Comparison of ENCODE assay signal across 14 cellular contexts in genomic region chr11:20368441-20368840, GRCh38. TPM values are rescaled to one million over a fixed set of nuclear protein-coding genes. Genes with fewer than 3 reads are reported as not detected.
DNase-seq lines count a peak whose midpoint lies in the region; ATAC-seq, FAIRE-seq and TF ChIP-seq lines count a peak whose summit lies in the region.
"Had no signal": no experiment of that assay in that cellular context is flagged by ENCODE, and none has a peak within 500 bp of the region (broad histone marks: within the 10 kb centered on the region; RNA-seq: fewer than 3 reads in every experiment).

No MANE protein-coding gene starts in this region.

- TF ChIP-seq CTCF in RWPE2 (IDR thresholded peaks at IDR 0.05; ENCODE audit: poor library complexity, severe bottlenecking) (no peak), endothelial cell of umbilical vein (IDR thresholded peaks at IDR 0.05; ENCODE audit: extremely low read depth in 1 of 2, insufficient read depth in 1 of 2, low read depth in 1 of 2, low read length in 2 of 2) (no peak), stomach (IDR thresholded peaks at IDR 0.05) (no peak)

- H3K27me3 ChIP-seq in RWPE2 (ENCODE audit: insufficient read depth, poor library complexity, severe bottlenecking): no peaks in the 10 kb centered on the region
- H3K27me3 ChIP-seq in endothelial cell of umbilical vein (ENCODE audit: control insufficient read depth in 2 of 2, insufficient read depth in 2 of 2, low read length in 2 of 2): no peaks in the 10 kb centered on the region
- H3K27me3 ChIP-seq in stomach: no peaks in the 10 kb centered on the region

- TF ChIP-seq POLR2A in endothelial cell of umbilical vein (IDR thresholded peaks at IDR 0.05; ENCODE audit: low read depth, low read length): no peak
- no peak for TF ChIP-seq POLR2A in stomach (IDR thresholded peaks at IDR 0.05)

- H2AFZ ChIP-seq in endothelial cell of umbilical vein (ENCODE audit: low read depth, low read length): no peak overlapping the region

- peak; percentile 62 for ATAC-seq in RWPE2 (ENCODE audit: low read depth)

- peaks cover 61% of the 10 kb centered on the region for H3K36me3 Mint-ChIP-seq in activated CD4-positive, alpha-beta T cell treated with anti-CD3 and anti-CD28 coated beads, Interleukin-2, amount 10 ng/mL, durations not matched to agents 24 days and 14 days (ENCODE audit: low read depth)

- H3K27ac Mint-ChIP-seq in activated CD4-positive, alpha-beta T cell treated with anti-CD3 and anti-CD28 coated beads, Interleukin-2, amount 10 ng/mL, durations not matched to agents 24 days and 14 days: peak overlapping the region; percentile 15
- H3K27ac Mint-ChIP-seq: nephron progenitor cell had no signal

- H3K4me1 Mint-ChIP-seq in activated CD4-positive, alpha-beta T cell treated with anti-CD3 and anti-CD28 coated beads, Interleukin-2, amount 10 ng/mL, durations not matched to agents 24 days and 14 days: peaks cover 41% of the 10 kb centered on the region

- dilution Hi-C loops in endothelial cell of umbilical vein (cut with MboI; ENCODE audit: extremely low pct_ligation_motif_present, low sequenced_read_pairs): no loop called here

- H3K4me1 ChIP-seq in RWPE2 (ENCODE audit: insufficient read depth, poor library complexity, severe bottlenecking) (peaks cover 36% of the 10 kb centered on the region), endothelial cell of umbilical vein (ENCODE audit: control insufficient read depth, extremely low read depth, insufficient read depth, low read length) (peaks cover 30% of the 10 kb centered on the region), stomach (peaks cover 23 to 59% (median 33%) of the 10 kb centered on the region in 4 donors)

- peaks cover 11% of the 10 kb centered on the region for H3K79me2 ChIP-seq in endothelial cell of umbilical vein (ENCODE audit: control insufficient read depth, insufficient read depth, low read length)

- TF ChIP-seq EP300 in stomach (IDR thresholded peaks at IDR 0.05): no peak

- no peak for DNase-seq in activated CD4-positive, alpha-beta T cell treated with anti-CD3 and anti-CD28 coated beads, Interleukin-2, amount 10 ng/mL, durations not matched to agents 24 days and 14 days
- DNase-seq in activated CD4-positive, alpha-beta T cell treated with anti-CD3 and anti-CD28 coated beads, Interleukin-2, amount 50 U/mL, for 1 hour: no peak
- no peak for DNase-seq in RWPE2 (ENCODE audit: low spot score)
- no peak for DNase-seq in endothelial cell of umbilical vein (ENCODE audit: low read depth, low spot score)
- DNase-seq in stomach: no peak
- no peak for DNase-seq in DMS79 (lab: John Stamatoyannopoulos, UW)
- no peak for DNase-seq in NCI-H1105 (lab: John Stamatoyannopoulos, UW)
- no peak for DNase-seq in SHP77 treated with DMSO at 0.1 percent for 48 hours (lab: John Stamatoyannopoulos, UW)
- DNase-seq: central memory CD4-positive, alpha-beta T cell; EL; NCI-H1930; nephron progenitor cell had no signal

- no peaks in the 10 kb centered on the region for H3K9me3 ChIP-seq in RWPE2 (ENCODE audit: severe bottlenecking)
- H3K9me3 ChIP-seq in endothelial cell of umbilical vein (replicated peaks; ENCODE audit: control insufficient read depth, insufficient read depth, low read length): no peaks in the 10 kb centered on the region
- no peaks in the 10 kb centered on the region for H3K9me3 ChIP-seq in stomach

- H3K9me3 Mint-ChIP-seq in activated CD4-positive, alpha-beta T cell treated with anti-CD3 and anti-CD28 coated beads, Interleukin-2, amount 10 ng/mL, durations not matched to agents 24 days and 14 days: no peaks in the 10 kb centered on the region
- H3K9me3 Mint-ChIP-seq: nephron progenitor cell; stimulated activated effector memory CD8-positive, alpha-beta T cell treated with anti-CD3 and anti-CD28 coated beads, Interleukin-12 subunit alpha, Interleukin-12 subunit beta, amount 100 ng/mL, for 72 hours; T-helper 2 cell treated with Interferon-gamma antibody and Interleukin-4, amounts not matched to agents 5 μg/mL and 100 μg/mL, for 36 hours had no signal

- H3K4me3 ChIP-seq in RWPE2 (ENCODE audit: severe bottlenecking): no peak overlapping the region
- H3K4me3 ChIP-seq in endothelial cell of umbilical vein (replicated peaks in 1 of 3; ENCODE audit: insufficient read depth in 1 of 3, low read depth in 1 of 3, low read length in 3 of 3): no peak overlapping the region
- H3K4me3 ChIP-seq in stomach: no peak overlapping the region

- intact Hi-C loops in activated CD4-positive, alpha-beta T cell treated with anti-CD3 and anti-CD28 coated beads, Interleukin-2, amount 10 ng/mL, durations not matched to agents 24 days and 14 days (cut with micrococcal nuclease): no loop called here
- intact Hi-C loops in endothelial cell of umbilical vein (cut with micrococcal nuclease): no loop called here
- intact Hi-C loops in stomach (cut with DNase I; ENCODE audit: low total_unique reads): no loop called here

- no peaks in the 10 kb centered on the region for H3K27me3 Mint-ChIP-seq in activated CD4-positive, alpha-beta T cell treated with anti-CD3 and anti-CD28 coated beads, Interleukin-2, amount 10 ng/mL, durations not matched to agents 24 days and 14 days

- no TSS peak for BruUV-seq in endothelial cell of umbilical vein (replicated peaks; lab: Mats Ljungman, UMichigan)

- H3K9me1 ChIP-seq in endothelial cell of umbilical vein (replicated peaks; ENCODE audit: control insufficient read depth, extremely low read depth, insufficient read depth, low read length): no peaks in the 10 kb centered on the region

- H3K27ac ChIP-seq in RWPE2 (ENCODE audit: poor library complexity, severe bottlenecking): peak overlapping the region; percentile 91
- H3K27ac ChIP-seq in endothelial cell of umbilical vein (ENCODE audit: insufficient read depth, low read depth, low read length): peak overlapping the region; percentile 46
- peak overlapping the region in 3 of 5 donors; percentile 48 to 83 (median 76) for H3K27ac ChIP-seq in stomach

- no peaks in the 10 kb centered on the region for H3K36me3 ChIP-seq in RWPE2 (ENCODE audit: low read depth)
- peaks cover 1 to 6% of the 10 kb centered on the region in 2 experiments for H3K36me3 ChIP-seq in endothelial cell of umbilical vein (ENCODE audit: control insufficient read depth in 2 of 2, extremely low read depth in 1 of 2, insufficient read depth in 2 of 2, low read length in 2 of 2)
- peaks cover 4 to 41% (median 17%) of the 10 kb centered on the region in 4 donors for H3K36me3 ChIP-seq in stomach

- POLR2A ChIA-PET in endothelial cell of umbilical vein (lab: Charles Lee): no interaction called here

- CTCF ChIA-PET in endothelial cell of umbilical vein (lab: Charles Lee): interaction anchor here (4.8 kb wide), 1 partner anchor 14 kb away, joined by 50 read pairs; no protein-coding TSS in a partner anchor

- H4K20me1 ChIP-seq in endothelial cell of umbilical vein (replicated peaks; ENCODE audit: control insufficient read depth, extremely low read depth, insufficient read depth, low read length): no peaks in the 10 kb centered on the region

- FAIRE-seq in endothelial cell of umbilical vein (lab: Jason Lieb, UNC): peak; percentile 12

- no peak overlapping the region for H3K9ac ChIP-seq in endothelial cell of umbilical vein (replicated peaks; ENCODE audit: extremely low read depth, insufficient read depth, low read length)

- no peak overlapping the region for H3K4me2 ChIP-seq in endothelial cell of umbilical vein (ENCODE audit: insufficient read depth, low read length)

- peak overlapping the region; percentile 37 for H3K4me3 Mint-ChIP-seq in activated CD4-positive, alpha-beta T cell treated with anti-CD3 and anti-CD28 coated beads, Interleukin-2, amount 10 ng/mL, durations not matched to agents 24 days and 14 days
- H3K4me3 Mint-ChIP-seq: nephron progenitor cell had no signal

TF ChIP-seq in endothelial cell of umbilical vein, 7 proteins besides CTCF, POLR2A, EP300 and RAD21 (continues in another document):
- TF ChIP-seq JUN (IDR thresholded peaks at IDR 0.05; ENCODE audit: borderline replicate concordance, insufficient read depth, insufficient read length, low read depth) (no peak), EZH2 (IDR thresholded peaks at IDR 0.05; ENCODE audit: borderline replicate concordance, low read depth, low read length, severe bottlenecking) (no peak), MYC (IDR thresholded peaks at IDR 0.05; ENCODE audit: low read depth, low read length) (no peak), FOS (IDR thresholded peaks at IDR 0.05; ENCODE audit: borderline replicate concordance, insufficient read depth, low read length) (no peak)
- TF ChIP-seq, protein P1, sequence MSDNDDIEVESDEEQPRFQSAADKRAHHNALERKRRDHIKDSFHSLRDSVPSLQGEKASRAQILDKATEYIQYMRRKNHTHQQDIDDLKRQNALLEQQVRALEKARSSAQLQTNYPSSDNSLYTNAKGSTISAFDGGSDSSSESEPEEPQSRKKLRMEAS (IDR thresholded peaks at IDR 0.05; ENCODE audit: insufficient read depth, insufficient read length): no peak

RNA-seq across cellular contexts. Expression of gene HTATIP2, which starts 4.9 kb away (rescaled TPM):
- total RNA-seq in activated CD4-positive, alpha-beta T cell treated with anti-CD3 and anti-CD28 coated beads, Interleukin-2, amount 10 ng/mL, durations not matched to agents 24 days and 14 days: 48.3 and 53.9 TPM in 2 replicates
- total RNA-seq in endothelial cell of umbilical vein: 54.4 and 57.6 TPM in 2 replicates
- polyA plus RNA-seq in endothelial cell of umbilical vein: 26.6 and 37.2 TPM in 2 replicates
- polyA plus RNA-seq in endothelial cell of umbilical vein (2011; cell fraction: cytosol; rRNA removed): 49.2 and 52.9 TPM in 2 replicates
- 27.9 and 40.4 TPM in 2 replicates for polyA plus RNA-seq in endothelial cell of umbilical vein (2011; cell fraction: nucleus; rRNA removed)
- 84.4 and 87.3 TPM in 2 replicates for polyA plus RNA-seq in endothelial cell of umbilical vein (2012)
- polyA minus RNA-seq in endothelial cell of umbilical vein: 40.7 and 43.4 TPM in 2 replicates
- 52.8 TPM for polyA minus RNA-seq in endothelial cell of umbilical vein (2011; cell fraction: cytosol; rRNA and poly(A)+ RNA removed)
- polyA minus RNA-seq in endothelial cell of umbilical vein (2011; cell fraction: nucleus; rRNA and poly(A)+ RNA removed): 12.0 and 14.2 TPM in 2 replicates
- 10 to 100 TPM; 31.2 to 55.3 (median 46.7) TPM for total RNA-seq in stomach
- 10 to 100 TPM; 37.7 to 86.0 (median 62.7) TPM for polyA plus RNA-seq in stomach

RNA-seq across cellular contexts. Expression of gene PRMT3, which starts 19.1 kb away (rescaled TPM):
- 48.7 and 50.5 TPM in 2 replicates for total RNA-seq in activated CD4-positive, alpha-beta T cell treated with anti-CD3 and anti-CD28 coated beads, Interleukin-2, amount 10 ng/mL, durations not matched to agents 24 days and 14 days
- total RNA-seq in endothelial cell of umbilical vein (13.3 and 15.2 TPM in 2 replicates), stomach (10 to 100 TPM in 4 of 5 donors, 1 to 10 TPM in 1; 9.0 to 54.5 (median 11.2) TPM)
- polyA plus RNA-seq in endothelial cell of umbilical vein (5.0 and 6.2 TPM in 2 replicates), stomach (1 to 10 TPM; 4.7 to 7.8 (median 7.4) TPM)
- 8.1 and 8.3 TPM in 2 replicates for polyA plus RNA-seq in endothelial cell of umbilical vein (2011; cell fraction: cytosol; rRNA removed)
- polyA plus RNA-seq in endothelial cell of umbilical vein (2011; cell fraction: nucleus; rRNA removed): 10.0 and 13.2 TPM in 2 replicates
- 13.1 and 18.2 TPM in 2 replicates for polyA plus RNA-seq in endothelial cell of umbilical vein (2012)
- polyA minus RNA-seq in endothelial cell of umbilical vein: 7.7 and 9.0 TPM in 2 replicates
- 30.2 TPM for polyA minus RNA-seq in endothelial cell of umbilical vein (2011; cell fraction: cytosol; rRNA and poly(A)+ RNA removed)
- 16.5 and 16.9 TPM in 2 replicates for polyA minus RNA-seq in endothelial cell of umbilical vein (2011; cell fraction: nucleus; rRNA and poly(A)+ RNA removed)
